In genomic region chr2:130368786-130369185, GRCh38 we compare ENCODE assay signal across 17 cellular contexts. TPM values are rescaled to one million over a fixed set of nuclear protein-coding genes. Genes with fewer than 3 reads are reported as not detected.
A peak's percentile ranks its signal among the peaks of the same experiment; 100 is the strongest.
DNase-seq lines count a peak whose midpoint lies in the region; ATAC-seq, FAIRE-seq and TF ChIP-seq lines count a peak whose summit lies in the region.
"Had no signal": no experiment of that assay in that cellular context is flagged by ENCODE, and none has a peak within 500 bp of the region (broad histone marks: within the 10 kb centered on the region; RNA-seq: fewer than 3 reads in every experiment).

No MANE protein-coding gene starts in this region.

- no peak overlapping the region for H2AFZ ChIP-seq in OCI-LY1 (ENCODE audit: low read length)
- H2AFZ ChIP-seq in H1 (ENCODE audit: low read length), result no peak overlapping the region
- H2AFZ ChIP-seq: GM23248 had no signal

- H3K9me3 ChIP-seq in DOHH2 (ENCODE audit: control insufficient read depth, insufficient read depth, low read length) (no peaks in the 10 kb centered on the region), OCI-LY1 (ENCODE audit: low read length) (no peaks in the 10 kb centered on the region), H1 (ENCODE audit: insufficient read depth in 2 of 2, low read depth in 1 of 2, low read length in 1 of 2) (no peaks in the 10 kb centered on the region), sigmoid colon (no peaks in the 10 kb centered on the region)
- H3K9me3 ChIP-seq: BLaER1 had no signal

- H4K91ac ChIP-seq in H1 (replicated peaks; ENCODE audit: insufficient read length, low read length), result no peak overlapping the region

- no peak overlapping the region for H4K5ac ChIP-seq in H1 (ENCODE audit: insufficient read length, low read depth, low read length)

- TF ChIP-seq EP300 in H1 (IDR thresholded peaks at IDR 0.05; ENCODE audit: borderline replicate concordance in 1 of 2, low read depth in 2 of 2, low read length in 2 of 2), result no peak
- TF ChIP-seq EP300 in sigmoid colon (IDR thresholded peaks at IDR 0.05), result no peak

- peaks cover 3% of the 10 kb centered on the region; the same call in 1 of the 2 replicates for H3K23me2 ChIP-seq in H1 (ENCODE audit: low read depth, low read length)

- H2BK15ac ChIP-seq in H1 (ENCODE audit: low read length), result 0 out of 2 replicates have a peak overlapping the region, but pooled peaks have one; percentile 50

- CTCF ChIA-PET in H1 (lab: Charles Lee; ENCODE audit: partially characterized antibody), result interaction anchor here (0.6 to 1.2 kb wide), 3 partner anchors 12 to 734 kb away, joined by 3 to 4 read pairs (median 3); no protein-coding TSS in a partner anchor

- H3K9me2 ChIP-seq in DOHH2 (replicated peaks; ENCODE audit: control insufficient read depth, low read length), result no peaks in the 10 kb centered on the region
- no peaks in the 10 kb centered on the region for H3K9me2 ChIP-seq in OCI-LY1 (ENCODE audit: low read depth, low read length)

- ATAC-seq in GM18858 (IDR thresholded peaks at IDR 0.05; ENCODE audit: unreplicated experiment), result no peak
- ATAC-seq: GM12878 had no signal

- no peak overlapping the region for H3K56ac ChIP-seq in H1 (replicated peaks; ENCODE audit: insufficient read length, low read depth, low read length)

- WGBS in H1 (ENCODE audit: extremely low coverage in 1 of 2, insufficient coverage in 1 of 2, insufficient read length in 1 of 2, insufficient replicate concordance in 2 of 2, low coverage in 1 of 2, low lambda C conversion rate in 2 of 2, missing lambda C conversion rate in 1 of 2), 2 experiments, result 72% methylated on average over 5 of the region's 5 CpGs; no CpG with 5 or more reads in 1 of the 2 experiments
- WGBS in sigmoid colon, 2 donors, result 93 to 94% methylated on average over 5 of the region's 5 CpGs

- no peak overlapping the region for H3K23ac ChIP-seq in H1 (ENCODE audit: insufficient read length)

- peaks cover 75% of the 10 kb centered on the region for H3K36me3 ChIP-seq in DOHH2 (ENCODE audit: control insufficient read depth, low read length)
- H3K36me3 ChIP-seq in OCI-LY1 (ENCODE audit: insufficient read depth, low read length), result peaks cover 38% of the 10 kb centered on the region
- H3K36me3 ChIP-seq in H1 (ENCODE audit: control insufficient read depth in 2 of 4, insufficient read depth in 4 of 4, low read length in 3 of 4), result no peaks in the 10 kb centered on the region
- H3K36me3 ChIP-seq in sigmoid colon, result peaks cover 0 to 7% (median 4%) of the 10 kb centered on the region in 4 donors
- H3K36me3 ChIP-seq: BLaER1 had no signal

- no peak for FAIRE-seq in H1 (lab: Jason Lieb, UNC)
- FAIRE-seq: GM12878, GM18507 had no signal

- H3K27ac ChIP-seq in DOHH2 (ENCODE audit: low read depth, low read length), result peak overlapping the region; percentile 99
- peak overlapping the region; percentile 92 for H3K27ac ChIP-seq in OCI-LY1 (ENCODE audit: low read depth, low read length, poor library complexity, severe bottlenecking)
- H3K27ac ChIP-seq in H1 (ENCODE audit: low read depth, low read length), result no peak overlapping the region
- H3K27ac ChIP-seq in sigmoid colon, result no peak overlapping the region
- H3K27ac ChIP-seq: BLaER1, GM23248 had no signal

- H3K79me2 ChIP-seq in DOHH2 (ENCODE audit: control insufficient read depth, low read length), result peaks cover 76% of the 10 kb centered on the region
- H3K79me2 ChIP-seq in OCI-LY1 (ENCODE audit: insufficient read depth, low read length), result peaks cover 12% of the 10 kb centered on the region
- H3K79me2 ChIP-seq in H1 (ENCODE audit: control insufficient read depth in 1 of 2, insufficient read depth in 2 of 2, low read length in 2 of 2), result no peaks in the 10 kb centered on the region

- peaks cover 6% of the 10 kb centered on the region; the same call in 1 of the 2 replicates for H3K79me1 ChIP-seq in H1 (ENCODE audit: low read depth, low read length)

- no peak overlapping the region for H2BK120ac ChIP-seq in H1 (replicated peaks; ENCODE audit: low read depth, low read length)

- no peak for TF ChIP-seq POLR2A in H1 (IDR thresholded peaks at IDR 0.05; ENCODE audit: control extremely low read depth in 1 of 2, low read depth in 2 of 2, low read length in 2 of 2)
- no peak for TF ChIP-seq POLR2A in sigmoid colon (IDR thresholded peaks at IDR 0.05)

- no peak overlapping the region for H3K18ac ChIP-seq in H1 (ENCODE audit: extremely low read depth, low read length)

- peak overlapping the region; percentile 97 for H3K4me2 ChIP-seq in DOHH2 (ENCODE audit: low read length)
- H3K4me2 ChIP-seq in OCI-LY1 (ENCODE audit: low read length), result no peak overlapping the region
- H3K4me2 ChIP-seq in H1 (ENCODE audit: insufficient read depth in 1 of 2, low read depth in 2 of 2, low read length in 2 of 2), result peak overlapping the region; percentile 25 to 32; a peak in 2 of 4 replicates
- H3K4me2 ChIP-seq: BLaER1 had no signal

- intact Hi-C loops in sigmoid colon (cut with DNase I), result no loop called here

- no peak overlapping the region for H3K4ac ChIP-seq in H1 (replicated peaks; ENCODE audit: insufficient read length, low read depth, low read length)

- H2BK20ac ChIP-seq in H1 (ENCODE audit: low read length), result peak overlapping the region; percentile 63; the same call in 1 of the 2 replicates

- H4K20me1 ChIP-seq in DOHH2 (ENCODE audit: control insufficient read depth, insufficient read depth, low read depth, low read length), result no peaks in the 10 kb centered on the region
- no peaks in the 10 kb centered on the region for H4K20me1 ChIP-seq in OCI-LY1 (ENCODE audit: insufficient read depth, low read length)
- no peaks in the 10 kb centered on the region for H4K20me1 ChIP-seq in H1 (replicated peaks in 1 of 2; ENCODE audit: control insufficient read depth in 1 of 2, insufficient read depth in 2 of 2, low read length in 2 of 2)
- H4K20me1 ChIP-seq: BLaER1 had no signal

- no peak for TF ChIP-seq RAD21 in H1 (IDR thresholded peaks at IDR 0.05 in 1 of 2, conservative IDR thresholded peaks at IDR 0.05 in 1 of 2; ENCODE audit: low read depth in 2 of 2, low read length in 2 of 2)

- H2BK5ac ChIP-seq in H1 (ENCODE audit: low read depth, low read length), result peak overlapping the region; percentile 60; the same call in 1 of the 2 replicates

- H2BK12ac ChIP-seq in H1 (ENCODE audit: low read depth, low read length), result peak overlapping the region; percentile 29; the same call in 1 of the 2 replicates

- no peak overlapping the region for H2AK5ac ChIP-seq in H1 (ENCODE audit: low read depth, low read length)

- H3K27me3 ChIP-seq in DOHH2 (ENCODE audit: control insufficient read depth, low read length), result no peaks in the 10 kb centered on the region
- no peaks in the 10 kb centered on the region for H3K27me3 ChIP-seq in OCI-LY1 (ENCODE audit: insufficient read depth, low read length)
- H3K27me3 ChIP-seq in H1 (replicated peaks in 1 of 4; ENCODE audit: control insufficient read depth in 3 of 4, extremely low read depth in 1 of 4, insufficient read depth in 3 of 4, low read length in 3 of 4), result peaks cover 0 to 2% (median 0%) of the 10 kb centered on the region in 4 experiments; a peak in 1 of 7 replicates
- H3K27me3 ChIP-seq in sigmoid colon, result no peaks in the 10 kb centered on the region
- H3K27me3 ChIP-seq: BLaER1 had no signal

- no peak overlapping the region for H4K8ac ChIP-seq in H1 (ENCODE audit: extremely low read depth, insufficient read depth, low read length)

- H3K9ac ChIP-seq in OCI-LY1 (ENCODE audit: low read length) (no peak overlapping the region; the same call in 1 of the 2 replicates), H1 (replicated peaks in 1 of 4; ENCODE audit: extremely low read depth in 1 of 4, low read depth in 3 of 4, low read length in 3 of 4) (0 out of 7 replicates have a peak overlapping the region, but pooled peaks of 1 of the 4 experiments have one; percentile 7)
- H3K9ac ChIP-seq: BLaER1, GM23248 had no signal

- in situ Hi-C loops in ACHN (cut with HindIII; ENCODE audit: low pct_ligation_motif_present, low pct_unique_long_range_greater_than_20kb, low sequenced_read_pairs), result no loop called here

- H3K4me1 ChIP-seq in DOHH2 (ENCODE audit: control insufficient read depth, low read length) (peaks cover 65% of the 10 kb centered on the region), OCI-LY1 (ENCODE audit: insufficient read depth, low read length, severe bottlenecking) (peaks cover 41% of the 10 kb centered on the region), H1 (replicated peaks in 1 of 4; ENCODE audit: control insufficient read depth in 3 of 4, insufficient read depth in 4 of 4, low read length in 3 of 4) (peaks cover 0 to 13% (median 5%) of the 10 kb centered on the region in 4 experiments; a peak in 5 of 7 replicates), sigmoid colon (peaks cover 0 to 22% (median 20%) of the 10 kb centered on the region in 4 donors)

- TF ChIP-seq CTCF in DOHH2 (IDR thresholded peaks at IDR 0.05; ENCODE audit: low read depth, low read length, poor library complexity, severe bottlenecking) (no peak), OCI-LY1 (IDR thresholded peaks at IDR 0.05; ENCODE audit: low read length) (no peak), H1 (IDR thresholded peaks at IDR 0.05; ENCODE audit: control extremely low read depth in 1 of 3, insufficient read depth in 1 of 3, low read depth in 1 of 3, low read length in 3 of 3) (no peak), sigmoid colon (IDR thresholded peaks at IDR 0.05) (no peak)

- H3K4me3 ChIP-seq in DOHH2 (ENCODE audit: low read length) (peak overlapping the region; percentile 96; the same call in 1 of the 2 replicates), OCI-LY1 (ENCODE audit: low read depth, low read length, poor library complexity, severe bottlenecking) (no peak overlapping the region), H1 (ENCODE audit: extremely low read depth in 1 of 4, insufficient read depth in 2 of 4, low read depth in 3 of 4, low read length in 4 of 4) (no peak overlapping the region; a peak in 1 of 8 replicates), sigmoid colon (no peak overlapping the region)
- H3K4me3 ChIP-seq: BLaER1, GM12878, GM23248 had no signal

- H3K14ac ChIP-seq in H1 (ENCODE audit: insufficient read length), result no peak overlapping the region

- POLR2A ChIA-PET in H1 (lab: Charles Lee; ENCODE audit: partially characterized antibody), result interaction anchor here (1.7 to 2.7 kb wide), 2 partner anchors 17 to 26 kb away, joined by 7 read pairs; partner anchors contain the start of gene IMP4

- H3F3A ChIP-seq in DOHH2 (ENCODE audit: control insufficient read depth, insufficient read depth) (peaks cover 52% of the 10 kb centered on the region), OCI-LY1 (ENCODE audit: insufficient read depth, low read length) (peaks cover 6% of the 10 kb centered on the region; the same call in 1 of the 2 replicates)

- DNase-seq in H1 (ENCODE audit: low read depth in 1 of 2, low spot score in 2 of 2) (no peak), sigmoid colon (peak; percentile 36), T1000 (lab: John Stamatoyannopoulos, UW) (no peak), ACHN (no peak)
- DNase-seq: Calu3; CD4-positive, CD25-positive, alpha-beta regulatory T cell; DMS 273 treated with DMSO at 0.1 percent for 48 hours; GM23248; H9; HFFc6; KG1 had no signal

RNA-seq across cellular contexts. Expression of gene PTPN18, which starts 12.9 kb away (rescaled TPM):
- 13.1 and 14.7 TPM in 2 replicates for total RNA-seq in H1 (2021; fragmentation: NEBNext Ultra II Directional; extraction: Animal tissue kit (Norgen Biotek cat#: 25700))
- polyA plus RNA-seq in H1 (2011; rRNA removed), result 13.2 and 15.6 TPM in 2 replicates
- polyA plus RNA-seq in H1 (2011; cell fraction: cytosol; rRNA removed), result 13.7 TPM
- 32.1 TPM for polyA plus RNA-seq in H1 (2011; cell fraction: nucleus; rRNA removed)
- polyA plus RNA-seq in H1 (2012, experiment 1 of 2), result 13.6 to 16.0 TPM (median 14.1 TPM) in 4 replicates
- 11.9 TPM for polyA plus RNA-seq in H1 (2012, experiment 2 of 2)
- 12.5 TPM for polyA plus RNA-seq in H1 (2013, experiment 1 of 2)
- 10.5 TPM for polyA plus RNA-seq in H1 (2013, experiment 2 of 2)
- polyA minus RNA-seq in H1 (2011; rRNA and poly(A)+ RNA removed), result 14.8 and 16.8 TPM in 2 replicates
- polyA minus RNA-seq in H1 (2011; cell fraction: cytosol; rRNA and poly(A)+ RNA removed), result 4.0 TPM
- polyA minus RNA-seq in H1 (2011; cell fraction: nucleus; rRNA and poly(A)+ RNA removed), result 21.0 TPM
- 10 to 100 TPM; 30.0 to 39.2 (median 37.4) TPM for total RNA-seq in sigmoid colon
- 100 to 1,000 TPM in 1 of 3 donors, 10 to 100 TPM in 2; 49.7 to 113 (median 55.3) TPM for polyA plus RNA-seq in sigmoid colon

RNA-seq across cellular contexts. Expression of gene IMP4, which starts 26.1 kb away (rescaled TPM):
- total RNA-seq in H1 (2021; fragmentation: NEBNext Ultra II Directional; extraction: Animal tissue kit (Norgen Biotek cat#: 25700)), result 93.7 and 96.8 TPM in 2 replicates
- polyA plus RNA-seq in H1 (2011; rRNA removed), result 194 and 247 TPM in 2 replicates
- 189 TPM for polyA plus RNA-seq in H1 (2011; cell fraction: cytosol; rRNA removed)
- polyA plus RNA-seq in H1 (2011; cell fraction: nucleus; rRNA removed), result 269 TPM
- polyA plus RNA-seq in H1 (2012, experiment 1 of 2), result 70.7 to 139 TPM (median 137 TPM) in 4 replicates
- polyA plus RNA-seq in H1 (2012, experiment 2 of 2), result 113 TPM
- 86.8 TPM for polyA plus RNA-seq in H1 (2013, experiment 1 of 2)
- polyA plus RNA-seq in H1 (2013, experiment 2 of 2), result 83.2 TPM
- 84.6 and 122 TPM in 2 replicates for polyA minus RNA-seq in H1 (2011; rRNA and poly(A)+ RNA removed)
- 62.7 TPM for polyA minus RNA-seq in H1 (2011; cell fraction: cytosol; rRNA and poly(A)+ RNA removed)
- 90.4 TPM for polyA minus RNA-seq in H1 (2011; cell fraction: nucleus; rRNA and poly(A)+ RNA removed)
- total RNA-seq in sigmoid colon, result 100 to 1,000 TPM in 1 of 4 donors, 10 to 100 TPM in 3; 71.2 to 130 (median 81.2) TPM
- polyA plus RNA-seq in sigmoid colon, result 10 to 100 TPM; 48.0 to 85.0 (median 51.3) TPM

Comparison
In these comparisons a context has a peak if more than half of its experiments do, and no peak if none do; other contexts are left out.
1. H3K27ac ChIP-seq: peak in DOHH2 (single experiment) and OCI-LY1 (single experiment); none in H1 (single experiment) and sigmoid colon (0 of 4).